Comparison of ENCODE assay signal across 11 cellular contexts in the genomic region with DNA sequence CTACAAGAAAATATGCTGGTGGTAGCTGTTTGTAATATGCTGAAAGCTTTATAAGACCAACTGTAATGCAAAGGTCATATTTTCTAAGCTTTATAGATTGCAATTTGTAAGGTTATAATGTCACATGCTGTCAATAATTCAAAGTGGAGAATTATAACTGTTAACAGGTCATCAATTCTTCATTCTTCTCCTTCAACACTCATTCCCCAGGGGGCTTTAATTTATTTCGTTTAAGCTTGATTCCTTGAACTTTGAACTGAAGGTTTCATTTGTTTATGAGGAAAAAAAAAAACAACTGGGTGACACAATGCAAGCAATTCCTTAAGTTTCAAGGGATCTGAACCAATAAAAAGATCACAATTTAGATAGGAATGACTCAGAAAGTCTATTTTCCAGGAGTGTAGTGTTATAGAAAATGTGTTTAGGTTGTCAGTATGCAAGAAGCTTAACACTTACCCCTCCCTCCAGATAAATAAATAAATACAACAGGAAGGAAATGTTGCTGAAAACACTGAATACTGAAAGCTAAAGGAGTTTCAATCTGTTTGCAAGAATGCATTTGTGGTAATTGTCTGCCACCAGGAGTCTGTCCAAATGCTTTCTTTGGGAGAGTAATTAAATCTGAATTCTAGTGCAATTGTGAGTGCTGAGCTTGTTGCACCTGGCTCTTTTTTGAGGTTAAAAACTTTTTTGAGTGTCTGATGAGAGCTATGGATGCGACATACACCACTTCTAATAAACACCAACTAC.
DNase-seq lines count a peak whose midpoint lies in the region; ATAC-seq and TF ChIP-seq lines count a peak whose summit lies in the region.
"Had no signal": no experiment of that assay in that cellular context is flagged by ENCODE, and none has a peak within 500 bp of the region (broad histone marks: within the 10 kb centered on the region; RNA-seq: fewer than 3 reads in every experiment).

No MANE protein-coding gene starts in this region.

- peak; percentile 21 for TF ChIP-seq CTCF in epithelial cell of proximal tubule (conservative IDR thresholded peaks at IDR 0.05; ENCODE audit: low read depth, low read length)
- no peak for TF ChIP-seq CTCF in left lung (IDR thresholded peaks at IDR 0.05)
- no peak for TF ChIP-seq CTCF in nephron progenitor cell (IDR thresholded peaks at IDR 0.05)

- H3K27ac Mint-ChIP-seq in nephron progenitor cell: no peak overlapping the region

- no peaks in the 10 kb centered on the region for H3K9me3 Mint-ChIP-seq in nephron progenitor cell

- no peak overlapping the region for H3K27ac ChIP-seq in left lung
- H3K27ac ChIP-seq: heart left ventricle had no signal

- H3K4me1 Mint-ChIP-seq in nephron progenitor cell: peaks cover 32% of the 10 kb centered on the region

- intact Hi-C loops in left lung (cut with DNase I): no loop called here

- DNase-seq in epithelial cell of proximal tubule (ENCODE audit: low read depth): no peak
- no peak for DNase-seq in left lung
- no peak for DNase-seq in activated CD8-positive, alpha-beta memory T cell treated with anti-CD3 and anti-CD28 coated beads, Interleukin-2, amount 50 U/mL, for 48 hours
- no peak for DNase-seq in nephron progenitor cell
- DNase-seq: Caco-2, dermis blood vessel endothelial cell, heart left ventricle had no signal

- H3K36me3 Mint-ChIP-seq in nephron progenitor cell (ENCODE audit: low read depth): no peaks in the 10 kb centered on the region

- no peaks in the 10 kb centered on the region for H3K4me1 ChIP-seq in left lung
- H3K4me1 ChIP-seq: Caco-2 had no signal

- no peaks in the 10 kb centered on the region for H3K27me3 ChIP-seq in left lung
- H3K27me3 ChIP-seq: heart left ventricle had no signal

- H3K36me3 ChIP-seq in left lung: no peaks in the 10 kb centered on the region
- H3K36me3 ChIP-seq: heart left ventricle had no signal

- H3K4me3 Mint-ChIP-seq in nephron progenitor cell: no peak overlapping the region

- H3K4me3 ChIP-seq in epithelial cell of proximal tubule (ENCODE audit: low read depth, low read length) (no peak overlapping the region), left lung (no peak overlapping the region)
- H3K4me3 ChIP-seq: heart left ventricle had no signal

- no peaks in the 10 kb centered on the region for H3K27me3 Mint-ChIP-seq in nephron progenitor cell (ENCODE audit: low read depth, poor library complexity)

- H3K9me3 ChIP-seq in left lung: no peaks in the 10 kb centered on the region
- H3K9me3 ChIP-seq: Caco-2, heart left ventricle had no signal

- ATAC-seq in GM18517 (IDR thresholded peaks at IDR 0.05; ENCODE audit: unreplicated experiment): peak; percentile 83
- ATAC-seq in GM21447 (IDR thresholded peaks at IDR 0.05; ENCODE audit: unreplicated experiment): peak; percentile 82
- ATAC-seq in HG03095 (IDR thresholded peaks at IDR 0.05; ENCODE audit: unreplicated experiment): peak; percentile 72
- no peak for ATAC-seq in left lung
- ATAC-seq in HG02571 (IDR thresholded peaks at IDR 0.05; ENCODE audit: unreplicated experiment): no peak
- ATAC-seq: heart left ventricle had no signal

Comparison
In these comparisons a context has a peak if more than half of its experiments do, and no peak if none do; other contexts are left out.
1. ATAC-seq: peak in GM18517 (single experiment), GM21447 (single experiment) and HG03095 (single experiment); none in left lung (single experiment) and HG02571 (single experiment).